8 cellular contexts compared by ENCODE assay signal in genomic region chr10:84783386-84783785, GRCh38.
DNase-seq lines count a peak whose midpoint lies in the region; ATAC-seq and TF ChIP-seq lines count a peak whose summit lies in the region.

No MANE protein-coding gene starts in this region.

- DNase-seq in NCI-H1092 treated with DMSO at 0.1 percent for 48 hours (lab: John Stamatoyannopoulos, UW) (peak; percentile 38), NCI-H1092 (lab: John Stamatoyannopoulos, UW) (no peak), HT-29 (ENCODE audit: low spot score) (peak; percentile 48), hepatocyte (ENCODE audit: low spot score) (peak; percentile 71), type B pancreatic cell (ENCODE audit: extremely low spot score, unreplicated experiment) (no peak), occipital lobe (lab: John Stamatoyannopoulos, UW) (no peak)

- H3K4me3 Mint-ChIP-seq in type B pancreatic cell, result no peak overlapping the region

- H3K36me3 Mint-ChIP-seq in type B pancreatic cell, result no peaks in the 10 kb centered on the region

- WGBS in hepatocyte (ENCODE audit: low lambda C conversion rate, missing lambda C conversion rate), result 0% methylated on average over 1 of the region's 1 CpG

- H3K4me1 ChIP-seq in hepatocyte (ENCODE audit: insufficient read depth), result peaks cover 3% of the 10 kb centered on the region

- no peak overlapping the region for H3K9ac ChIP-seq in SU-DHL-6 (ENCODE audit: low read length)

- H3K9me2 ChIP-seq in SU-DHL-6 (replicated peaks; ENCODE audit: insufficient read depth, low read length) (no peaks in the 10 kb centered on the region), hepatocyte (replicated peaks; ENCODE audit: insufficient read depth) (no peaks in the 10 kb centered on the region)

- H3K27me3 ChIP-seq in SU-DHL-6 (ENCODE audit: low read length), result no peaks in the 10 kb centered on the region; the same call in 1 of the 2 replicates
- H3K27me3 ChIP-seq in hepatocyte, result no peaks in the 10 kb centered on the region

- H3K79me2 ChIP-seq in SU-DHL-6 (ENCODE audit: insufficient read depth, low read length) (no peaks in the 10 kb centered on the region), hepatocyte (no peaks in the 10 kb centered on the region)

- H3K9me3 ChIP-seq in SU-DHL-6 (ENCODE audit: insufficient read depth, low read length) (no peaks in the 10 kb centered on the region), hepatocyte (ENCODE audit: low read depth) (no peaks in the 10 kb centered on the region)

- TF ChIP-seq CTCF in SU-DHL-6 (IDR thresholded peaks at IDR 0.05; ENCODE audit: insufficient read depth, low read length, poor library complexity, severe bottlenecking) (peak; percentile 68), hepatocyte (IDR thresholded peaks at IDR 0.05; ENCODE audit: poor library complexity) (peak; percentile 79), type B pancreatic cell (conservative IDR thresholded peaks at IDR 0.05) (peak; percentile 84)

- no peaks in the 10 kb centered on the region for H3K36me3 ChIP-seq in SU-DHL-6 (ENCODE audit: low read length)
- H3K36me3 ChIP-seq in hepatocyte (replicated peaks; ENCODE audit: insufficient read depth, low read depth), result no peaks in the 10 kb centered on the region

- H3K9me3 Mint-ChIP-seq in type B pancreatic cell, result no peaks in the 10 kb centered on the region

- H4K20me1 ChIP-seq in SU-DHL-6 (ENCODE audit: low read depth, low read length) (no peaks in the 10 kb centered on the region), hepatocyte (ENCODE audit: insufficient read depth, poor library complexity, severe bottlenecking) (no peaks in the 10 kb centered on the region)

- H3K27me3 Mint-ChIP-seq in type B pancreatic cell, result peaks cover 4% of the 10 kb centered on the region

- no peak overlapping the region for H3K27ac ChIP-seq in SU-DHL-6 (ENCODE audit: low read depth, low read length)
- H3K27ac ChIP-seq in hepatocyte, result no peak overlapping the region

- no peaks in the 10 kb centered on the region for H3K4me1 Mint-ChIP-seq in type B pancreatic cell (ENCODE audit: unreplicated experiment)

- H3K4me3 ChIP-seq in SU-DHL-6 (ENCODE audit: insufficient read depth, low read length, poor library complexity, severe bottlenecking) (no peak overlapping the region), hepatocyte (no peak overlapping the region)

- ATAC-seq in GM21367 (IDR thresholded peaks at IDR 0.05; ENCODE audit: unreplicated experiment), result peak; percentile 98

- H3F3A ChIP-seq in SU-DHL-6 (ENCODE audit: insufficient read depth), result no peaks in the 10 kb centered on the region

- H2AFZ ChIP-seq in SU-DHL-6 (ENCODE audit: low read depth, low read length, severe bottlenecking), result no peak overlapping the region
- no peak overlapping the region for H2AFZ ChIP-seq in hepatocyte

- H3K27ac Mint-ChIP-seq in type B pancreatic cell, result no peak overlapping the region

- H3K4me2 ChIP-seq in SU-DHL-6 (ENCODE audit: low read depth, low read length, poor library complexity, severe bottlenecking) (no peak overlapping the region), hepatocyte (no peak overlapping the region)

Comparison
In these comparisons a context has a peak if more than half of its experiments do, and no peak if none do; other contexts are left out.
1. DNase-seq: peak in NCI-H1092 treated with DMSO at 0.1 percent for 48 hours (single experiment), HT-29 (single experiment) and hepatocyte (single experiment); none in NCI-H1092 (single experiment), type B pancreatic cell (single experiment) and occipital lobe (single experiment).
2. Peak in every context shown above with its lines, with median percentiles within 50 percentile points of each other: CTCF ChIP-seq.